Comparison of ENCODE assay signal across 8 cellular contexts in genomic region chr17:43338886-43339516, GRCh38. TPM values are rescaled to one million over a fixed set of nuclear protein-coding genes. Genes with fewer than 3 reads are reported as not detected.
A peak's percentile ranks its signal among the peaks of the same experiment; 100 is the strongest.
DNase-seq lines count a peak whose midpoint lies in the region; ATAC-seq, FAIRE-seq and TF ChIP-seq lines count a peak whose summit lies in the region.

No MANE protein-coding gene starts in this region.

- H3K27me3 ChIP-seq in astrocyte (ENCODE audit: insufficient read depth, low read length) = no peaks in the 10 kb centered on the region

- no peak for FAIRE-seq in astrocyte (lab: Jason Lieb, UNC)

- H3K27me3 Mint-ChIP-seq in astrocyte (ENCODE audit: low read depth, unreplicated experiment) (no peaks in the 10 kb centered on the region), immature natural killer cell (ENCODE audit: low read depth in 3 of 3) (peaks cover 0 to 7% (median 2%) of the 10 kb centered on the region in 3 donors)

- no peak overlapping the region for H3K9ac ChIP-seq in astrocyte (ENCODE audit: low read length)

- no peaks in the 10 kb centered on the region for H3K36me3 ChIP-seq in astrocyte (ENCODE audit: insufficient read depth, low read length)

- no peak overlapping the region for H2AFZ ChIP-seq in astrocyte (ENCODE audit: low read depth, low read length)

- H3K4me3 ChIP-seq in NB4 (ENCODE audit: low read depth, low read length) = no peak overlapping the region
- H3K4me3 ChIP-seq in astrocyte (ENCODE audit: insufficient read depth, low read depth, low read length) = no peak overlapping the region

- TF ChIP-seq CTCF in NB4 (IDR thresholded peaks at IDR 0.05; ENCODE audit: low read depth, low read length) (peak; percentile 80), astrocyte (IDR thresholded peaks at IDR 0.05; ENCODE audit: insufficient read depth, low read depth, low read length) (peak; percentile 44)

- no peak overlapping the region for H3K4me2 ChIP-seq in astrocyte (ENCODE audit: low read length)

- DNase-seq in DMS53 treated with DMSO at 0.1 percent for 48 hours (lab: John Stamatoyannopoulos, UW; ENCODE audit: unreplicated experiment) (peak; percentile 84), NB4 (ENCODE audit: low read depth) (peak; percentile 64), T follicular helper cell (ENCODE audit: low read depth) (peak; percentile 34), astrocyte (ENCODE audit: low read depth) (no peak), immature natural killer cell (peak; percentile 49 to 59 (median 52))
- DNase-seq in stimulated activated CD4-positive, alpha-beta T cell treated with anti-CD3 and anti-CD28 coated beads, Interleukin-1b, Interleukin-23, amount 100 ng/mL, for 4 hours (ENCODE audit: low read depth in 2 of 2) = peak; percentile 57 to 58

- H3K27ac Mint-ChIP-seq in astrocyte (ENCODE audit: unreplicated experiment) (no peak overlapping the region), immature natural killer cell (no peak overlapping the region)

- H4K20me1 ChIP-seq in astrocyte (ENCODE audit: insufficient read depth, low read length) = peaks cover 38% of the 10 kb centered on the region

- H3K79me2 ChIP-seq in astrocyte (ENCODE audit: insufficient read depth, low read length) = peaks cover 4% of the 10 kb centered on the region

- peaks cover 2% of the 10 kb centered on the region for H3K9me3 Mint-ChIP-seq in astrocyte (ENCODE audit: unreplicated experiment)
- no peaks in the 10 kb centered on the region for H3K9me3 Mint-ChIP-seq in immature natural killer cell

- H3K4me3 Mint-ChIP-seq in astrocyte (ENCODE audit: unreplicated experiment) (no peak overlapping the region), immature natural killer cell (no peak overlapping the region)

- no peak for TF ChIP-seq POLR2A in NB4 (IDR thresholded peaks at IDR 0.05; ENCODE audit: extremely low read depth, insufficient read length)

- H3K36me3 Mint-ChIP-seq in astrocyte (ENCODE audit: low read depth, unreplicated experiment) (no peaks in the 10 kb centered on the region), immature natural killer cell (no peaks in the 10 kb centered on the region)

- ATAC-seq in HG02870 (IDR thresholded peaks at IDR 0.05; ENCODE audit: unreplicated experiment) (no peak), HG03565 (IDR thresholded peaks at IDR 0.05; ENCODE audit: unreplicated experiment) (no peak)

- H3K4me1 Mint-ChIP-seq in astrocyte (ENCODE audit: low read depth, unreplicated experiment) = peaks cover 10% of the 10 kb centered on the region
- H3K4me1 Mint-ChIP-seq in immature natural killer cell = peaks cover 7 to 15% of the 10 kb centered on the region in 2 donors

- no peak overlapping the region for H3K27ac ChIP-seq in astrocyte (ENCODE audit: low read depth, low read length)

- no peaks in the 10 kb centered on the region for H3K9me3 ChIP-seq in astrocyte (ENCODE audit: insufficient read depth, low read depth, low read length)

- peaks cover 20% of the 10 kb centered on the region for H3K4me1 ChIP-seq in astrocyte (ENCODE audit: insufficient read depth, low read length)

RNA-seq across cellular contexts. Expression of gene ARL4D, which starts 59.8 kb away (rescaled TPM):
- total RNA-seq in astrocyte = 19.7 and 26.3 TPM in 2 replicates
- 1 to 10 TPM; 4.5 to 10.0 (median 9.9) TPM for polyA plus RNA-seq in immature natural killer cell
